In genomic region chr6:36169023-36170007, GRCh38 we compare ENCODE assay signal across 1 cellular context.
TF ChIP-seq lines count a peak whose summit lies in the region.

No MANE protein-coding gene starts in this region.

TF ChIP-seq in GM12878, 131 proteins besides CTCF, POLR2A, EP300 and RAD21:
- TF ChIP-seq ZBTB40 (IDR thresholded peaks at IDR 0.05; ENCODE audit: borderline replicate concordance) (peak; percentile 26; the same call in 1 of the 2 replicates), IKZF2 (IDR thresholded peaks at IDR 0.05) (peak in 1 of 2 experiments; percentile 30; a peak in 1 of 4 replicates), PAX8 (IDR thresholded peaks at IDR 0.05) (no peak), POU2F2 (IDR thresholded peaks at IDR 0.05; ENCODE audit: borderline replicate concordance, low read depth, low read length) (no peak), NFIC (IDR thresholded peaks at IDR 0.05; ENCODE audit: low read depth, low read length) (peak; percentile 39; the same call in 1 of the 2 replicates), ZBED1 (IDR thresholded peaks at IDR 0.05; ENCODE audit: borderline replicate concordance) (no peak), RUNX3 (IDR thresholded peaks at IDR 0.05; ENCODE audit: low read length) (0 out of 2 replicates have a peak, but pooled peaks have one; percentile 10), IKZF1 (conservative IDR thresholded peaks at IDR 0.05) (peak; percentile 54), LARP7 (IDR thresholded peaks at IDR 0.05) (no peak)
